Comparison of ENCODE assay signal across 19 cellular contexts in genomic region chr10:35780970-35781642, GRCh38.
DNase-seq lines count a peak whose midpoint lies in the region; ATAC-seq and TF ChIP-seq lines count a peak whose summit lies in the region.
"Had no signal": no experiment of that assay in that cellular context is flagged by ENCODE, and none has a peak within 500 bp of the region (broad histone marks: within the 10 kb centered on the region; RNA-seq: fewer than 3 reads in every experiment).

No MANE protein-coding gene starts in this region.

- H2BK5ac ChIP-seq in trophoblast cell (ENCODE audit: low read depth, low read length, poor library complexity) = no peak overlapping the region

- no CpG with 5 or more reads among the region's 2 CpGs for WGBS in trophoblast cell (ENCODE audit: extremely low coverage, insufficient coverage, insufficient read length)

- H2AK5ac ChIP-seq in trophoblast cell (ENCODE audit: low read length) = no peak overlapping the region

- H3K23ac ChIP-seq in trophoblast cell (ENCODE audit: low read length) = no peak overlapping the region

- H3K36me3 ChIP-seq in trophoblast cell (ENCODE audit: control insufficient read depth in 1 of 2, insufficient read depth in 2 of 2, low read length in 2 of 2) = no peaks in the 10 kb centered on the region
- H3K36me3 ChIP-seq in left lung = no peaks in the 10 kb centered on the region
- H3K36me3 ChIP-seq: ascending aorta, neutrophil, tibial nerve had no signal

- peak overlapping the region; percentile 85 for H3K27ac ChIP-seq in VCaP
- H3K27ac ChIP-seq in trophoblast cell (ENCODE audit: low read depth, low read length) = no peak overlapping the region
- no peak overlapping the region for H3K27ac ChIP-seq in left lung
- H3K27ac ChIP-seq: ascending aorta, coronary artery, neutrophil, tibial nerve had no signal

- peak; percentile 16 for DNase-seq in H4 (ENCODE audit: low spot score)
- peak; percentile 28 for DNase-seq in fibroblast of pulmonary artery (ENCODE audit: low read depth)
- DNase-seq in trophoblast cell = peak; percentile 63 to 72
- DNase-seq in left lung = no peak
- DNase-seq in NCI-H187 (lab: John Stamatoyannopoulos, UW) = no peak
- no peak for DNase-seq in hepatic stellate cell (ENCODE audit: low spot score)
- DNase-seq: activated CD4-positive, alpha-beta T cell treated with anti-CD3 and anti-CD28 coated beads for 4 hours; NCI-H2107; NCI-H524 treated with DMSO at 0.1 percent for 48 hours; stimulated activated CD4-positive, alpha-beta T cell treated with anti-CD3 and anti-CD28 coated beads, Interleukin-2, amount 100 ng/mL, for 48 hours; stimulated activated naive CD8-positive, alpha-beta T cell treated with anti-CD3 and anti-CD28 coated beads, Interleukin-15, Interleukin-2, amounts not matched to agents 100 U/mL and 50 U/mL, for 24 hours had no signal

- no peak for TF ChIP-seq CTCF in VCaP (conservative IDR thresholded peaks at IDR 0.05)
- TF ChIP-seq CTCF in fibroblast of pulmonary artery (IDR thresholded peaks at IDR 0.05; ENCODE audit: low read length, missing control alignments) = no peak
- no peak for TF ChIP-seq CTCF in left lung (IDR thresholded peaks at IDR 0.05)

- H2BK12ac ChIP-seq in trophoblast cell (ENCODE audit: low read length) = no peak overlapping the region

- intact Hi-C loops in left lung (cut with DNase I) = no loop called here

- no peak overlapping the region for H4K12ac ChIP-seq in trophoblast cell (ENCODE audit: low read depth, low read length)

- no peak overlapping the region for H3K4ac ChIP-seq in trophoblast cell (ENCODE audit: low read depth, low read length)

- no peak overlapping the region for H4K91ac ChIP-seq in trophoblast cell (ENCODE audit: low read depth, low read length)

- H3K27me3 ChIP-seq in trophoblast cell (ENCODE audit: insufficient read depth, low read length) (no peaks in the 10 kb centered on the region), left lung (no peaks in the 10 kb centered on the region)
- H3K27me3 ChIP-seq: ascending aorta, neutrophil, tibial nerve had no signal

- no peaks in the 10 kb centered on the region for H3K4me1 ChIP-seq in trophoblast cell (ENCODE audit: control insufficient read depth in 1 of 2, insufficient read depth in 2 of 2, low read length in 2 of 2)
- H3K4me1 ChIP-seq in left lung = no peaks in the 10 kb centered on the region
- H3K4me1 ChIP-seq: ascending aorta had no signal

- no peak overlapping the region for H3K14ac ChIP-seq in trophoblast cell (ENCODE audit: low read length)

- H4K8ac ChIP-seq in trophoblast cell (ENCODE audit: low read depth, low read length) = no peak overlapping the region

- H3K9me3 ChIP-seq in trophoblast cell (ENCODE audit: insufficient read depth, low read depth, low read length) (peaks cover 3% of the 10 kb centered on the region), left lung (peaks cover 0 to 4% of the 10 kb centered on the region in 2 donors)
- H3K9me3 ChIP-seq: ascending aorta, neutrophil had no signal

- H3K79me2 ChIP-seq in trophoblast cell (ENCODE audit: control insufficient read depth, insufficient read depth, low read length, poor library complexity) = no peaks in the 10 kb centered on the region

- no peak overlapping the region for H3K18ac ChIP-seq in trophoblast cell (ENCODE audit: low read length)

- no peaks in the 10 kb centered on the region for H3K79me1 ChIP-seq in trophoblast cell (ENCODE audit: low read length)

- H3K4me3 ChIP-seq in fibroblast of pulmonary artery (replicated peaks; ENCODE audit: low read depth, low read length) = no peak overlapping the region
- H3K4me3 ChIP-seq in trophoblast cell (ENCODE audit: low read depth, low read length) = no peak overlapping the region
- H3K4me3 ChIP-seq in left lung = no peak overlapping the region
- H3K4me3 ChIP-seq: ascending aorta, coronary artery, smooth muscle cell, tibial nerve had no signal

- H3K4me2 ChIP-seq in trophoblast cell (ENCODE audit: low read length) = no peak overlapping the region
- H3K4me2 ChIP-seq: smooth muscle cell had no signal

- ATAC-seq in left lung = no peak
- ATAC-seq: activated naive CD4-positive, alpha-beta T cell treated with anti-CD3 and anti-CD28 coated beads, Interleukin-2, amount 50 U/mL, for 72 hours; Right ventricle myocardium inferior; stimulated activated naive CD8-positive, alpha-beta T cell treated with anti-CD3 and anti-CD28 coated beads, Interleukin-15, Interleukin-2, amounts not matched to agents 100 U/mL and 50 U/mL, for 24 hours had no signal

- no peak overlapping the region for H2BK120ac ChIP-seq in trophoblast cell (ENCODE audit: insufficient read depth, low read length, poor library complexity)

- no peak overlapping the region for H2AFZ ChIP-seq in trophoblast cell (ENCODE audit: insufficient read depth, low read length, poor library complexity)

- H3K9ac ChIP-seq in trophoblast cell (ENCODE audit: low read length) = no peak overlapping the region

Comparison
In these comparisons a context has a peak if more than half of its experiments do, and no peak if none do; other contexts are left out.
1. DNase-seq: peak in H4 (single experiment), fibroblast of pulmonary artery (single experiment) and trophoblast cell (2 of 2); none in left lung (0 of 2), NCI-H187 (0 of 2) and hepatic stellate cell (single experiment).